18 cellular contexts compared by ENCODE assay signal in genomic region chr5:90934091-90934719, GRCh38.
"Had no signal": no experiment of that assay in that cellular context is flagged by ENCODE, and none has a peak within 500 bp of the region (broad histone marks: within the 10 kb centered on the region; RNA-seq: fewer than 3 reads in every experiment).

No MANE protein-coding gene starts in this region.

- H3K27me3 ChIP-seq: esophagus squamous epithelium, ovary, tibial artery had no signal

- H3K36me3 Mint-ChIP-seq: activated naive CD8-positive, alpha-beta T cell; stimulated activated naive B cell treated with anti-CD40 and anti-IgM and Interleukin-4, amounts not matched to agents 10 μg/mL and 1 μg/mL and 100 μg/mL, for 72 hours; T-cell had no signal

- H3K9me3 Mint-ChIP-seq: central memory CD8-positive, alpha-beta T cell; T-cell had no signal

- ATAC-seq: stimulated activated naive B cell treated with anti-CD40 and anti-IgM and Interleukin-4, amounts not matched to agents 10 μg/mL and 1 μg/mL and 100 μg/mL, for 72 hours; T-cell had no signal

- H3K36me3 ChIP-seq: esophagus squamous epithelium, ovary, tibial artery had no signal

- H3K9me3 ChIP-seq: esophagus squamous epithelium, ovary, tibial artery had no signal

- H3K4me1 Mint-ChIP-seq: central memory CD8-positive, alpha-beta T cell; stimulated activated naive B cell treated with anti-CD40 and anti-IgM and Interleukin-4, amounts not matched to agents 10 μg/mL and 1 μg/mL and 100 μg/mL, for 72 hours had no signal

- H3K4me3 ChIP-seq: coronary artery, esophagus squamous epithelium, ovary, tibial artery had no signal

- H3K4me2 ChIP-seq: SK-N-SH had no signal

- H3K4me3 Mint-ChIP-seq: activated naive CD8-positive, alpha-beta T cell; brain; central memory CD8-positive, alpha-beta T cell; stimulated activated naive B cell treated with anti-CD40 and anti-IgM and Interleukin-4, amounts not matched to agents 10 μg/mL and 1 μg/mL and 100 μg/mL, for 72 hours; T-cell had no signal

- H3K27ac ChIP-seq: coronary artery, tibial artery had no signal

- H3K27ac Mint-ChIP-seq: activated naive CD8-positive, alpha-beta T cell; stimulated activated naive B cell treated with anti-CD40 and anti-IgM and Interleukin-4, amounts not matched to agents 10 μg/mL and 1 μg/mL and 100 μg/mL, for 72 hours; T-cell had no signal

- H3K27me3 Mint-ChIP-seq: brain had no signal

- DNase-seq: activated CD4-positive, alpha-beta T cell treated with anti-CD3 and anti-CD28 coated beads, Interleukin-2, amount 50 U/mL, for 48 hours; activated effector memory CD4-positive, alpha-beta T cell treated with anti-CD3 and anti-CD28 coated beads, Interleukin-2, amount 50 U/mL, for 16 hours; amygdala; esophagus squamous epithelium; hypothalamus; kidney; midbrain; ovary; SK-N-SH; stimulated activated CD4-positive, alpha-beta T cell treated with anti-CD3 and anti-CD28 coated beads, Interleukin-2, amount 100 ng/mL, for 48 hours; stimulated activated naive B cell treated with anti-CD40 and anti-IgM and Interleukin-4, amounts not matched to agents 10 μg/mL and 1 μg/mL and 100 μg/mL, for 72 hours; T-cell; T1000; tibial artery had no signal

- H3K9ac ChIP-seq: SK-N-SH had no signal
